In the genomic region with DNA sequence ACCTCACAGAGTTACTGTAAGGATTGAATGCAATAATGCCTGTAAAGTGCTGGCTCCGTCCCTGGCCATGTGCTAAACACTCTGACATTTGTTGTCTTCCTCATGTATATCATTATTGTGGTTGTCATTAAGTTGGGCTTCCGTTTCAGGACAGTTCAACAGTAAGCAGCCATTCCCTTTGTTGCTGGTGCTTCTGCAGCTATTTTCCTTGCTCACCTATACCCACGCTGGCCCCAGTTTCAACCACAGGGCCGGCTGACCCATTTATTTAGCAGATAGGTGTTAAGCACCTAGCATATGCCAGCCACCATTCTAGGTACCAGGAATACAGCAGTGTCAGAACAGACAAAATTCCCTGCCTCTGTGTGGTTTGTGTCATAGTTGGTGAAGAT, we compare ENCODE assay signal across 14 cellular contexts. TPM values are rescaled to one million over a fixed set of nuclear protein-coding genes. Genes with fewer than 3 reads are reported as not detected.
DNase-seq lines count a peak whose midpoint lies in the region; ATAC-seq and TF ChIP-seq lines count a peak whose summit lies in the region.
"Had no signal": no experiment of that assay in that cellular context is flagged by ENCODE, and none has a peak within 500 bp of the region (broad histone marks: within the 10 kb centered on the region; RNA-seq: fewer than 3 reads in every experiment).

No MANE protein-coding gene starts in this region.

- peak overlapping the region in 5 of 7 donors; percentile 9 to 68 (median 63) for H3K27ac Mint-ChIP-seq in CD14-positive monocyte
- peak overlapping the region; percentile 77 for H3K27ac Mint-ChIP-seq in activated naive CD4-positive, alpha-beta T cell treated with anti-CD3 and anti-CD28 coated beads, Interleukin-2, amount 10 ng/mL, durations not matched to agents 7 days and 5 days
- peak overlapping the region; percentile 92 for H3K27ac Mint-ChIP-seq in nephron progenitor cell

- H3K36me3 Mint-ChIP-seq in CD14-positive monocyte (peaks cover 18 to 23% of the 10 kb centered on the region in 2 donors), nephron progenitor cell (ENCODE audit: low read depth) (peaks cover 64% of the 10 kb centered on the region)
- peaks cover 39% of the 10 kb centered on the region for H3K36me3 Mint-ChIP-seq in activated naive CD4-positive, alpha-beta T cell treated with anti-CD3 and anti-CD28 coated beads, Interleukin-2, amount 10 ng/mL, durations not matched to agents 7 days and 5 days

- TF ChIP-seq CTCF in CD14-positive monocyte (IDR thresholded peaks at IDR 0.05): no peak
- no peak for TF ChIP-seq CTCF in nephron progenitor cell (IDR thresholded peaks at IDR 0.05)

- H3K4me1 Mint-ChIP-seq in CD14-positive monocyte: peaks cover 86% of the 10 kb centered on the region
- H3K4me1 Mint-ChIP-seq in activated naive CD4-positive, alpha-beta T cell treated with anti-CD3 and anti-CD28 coated beads, Interleukin-2, amount 10 ng/mL, durations not matched to agents 7 days and 5 days: peaks cover 56% of the 10 kb centered on the region
- H3K4me1 Mint-ChIP-seq in nephron progenitor cell: peaks cover 61% of the 10 kb centered on the region

- peak; percentile 44 for ATAC-seq in GM18868 (IDR thresholded peaks at IDR 0.05; ENCODE audit: unreplicated experiment)
- ATAC-seq: gastroesophageal sphincter, pancreas had no signal

- H3K9me3 Mint-ChIP-seq in CD14-positive monocyte (no peaks in the 10 kb centered on the region), nephron progenitor cell (peaks cover 14% of the 10 kb centered on the region)
- H3K9me3 Mint-ChIP-seq in activated naive CD4-positive, alpha-beta T cell treated with anti-CD3 and anti-CD28 coated beads, Interleukin-2, amount 10 ng/mL, durations not matched to agents 7 days and 5 days: no peaks in the 10 kb centered on the region

- H3K27me3 Mint-ChIP-seq in CD14-positive monocyte (ENCODE audit: low read depth in 3 of 3) (peaks cover 0 to 2% (median 0%) of the 10 kb centered on the region in 3 donors), nephron progenitor cell (ENCODE audit: low read depth, poor library complexity) (no peaks in the 10 kb centered on the region)
- no peaks in the 10 kb centered on the region for H3K27me3 Mint-ChIP-seq in activated naive CD4-positive, alpha-beta T cell treated with anti-CD3 and anti-CD28 coated beads, Interleukin-2, amount 10 ng/mL, durations not matched to agents 7 days and 5 days

- CTCF ChIA-PET in activated naive CD4-positive, alpha-beta T cell treated with anti-CD3 and anti-CD28 coated beads, Interleukin-2, amount 10 ng/mL, durations not matched to agents 7 days and 5 days (lab: Charles Lee): no interaction called here

- intact Hi-C loops in CD14-positive monocyte (cut with micrococcal nuclease): no loop called here

- DNase-seq in CD14-positive monocyte (ENCODE audit: low spot score): no peak
- no peak for DNase-seq in activated naive CD4-positive, alpha-beta T cell treated with anti-CD3 and anti-CD28 coated beads, Interleukin-2, amount 10 ng/mL, durations not matched to agents 7 days and 5 days
- no peak for DNase-seq in nephron progenitor cell
- no peak for DNase-seq in NCI-H2227 treated with DMSO at 0.1 percent for 48 hours (lab: John Stamatoyannopoulos, UW)
- DNase-seq in NCI-H2081 treated with DMSO at 0.1 percent for 48 hours (lab: John Stamatoyannopoulos, UW): no peak
- no peak for DNase-seq in SIG-M5 (lab: John Stamatoyannopoulos, UW)
- DNase-seq: activated CD4-positive, alpha-beta T cell treated with anti-CD3 and anti-CD28 coated beads, Interleukin-2, amount 50 U/mL, for 1 hour; activated effector memory CD4-positive, alpha-beta T cell treated with Interleukin-2 at 50 U/mL for 16 hours; C1 segment of cervical spinal cord; pancreas; stimulated activated CD4-positive, alpha-beta T cell treated with anti-CD3 and anti-CD28 coated beads, Interleukin-12 subunit alpha, Interleukin-12 subunit beta, amount 100 ng/mL, for 4 hours; substantia nigra had no signal

- H3K4me3 Mint-ChIP-seq in CD14-positive monocyte: no peak overlapping the region
- H3K4me3 Mint-ChIP-seq in activated naive CD4-positive, alpha-beta T cell treated with anti-CD3 and anti-CD28 coated beads, Interleukin-2, amount 10 ng/mL, durations not matched to agents 7 days and 5 days: no peak overlapping the region
- no peak overlapping the region for H3K4me3 Mint-ChIP-seq in nephron progenitor cell

RNA-seq across cellular contexts. Expression of gene E2F3, which starts 14.4 kb away (rescaled TPM):
- polyA plus RNA-seq in CD14-positive monocyte: 1 to 10 TPM; 7.5 to 8.9 TPM
